23 cellular contexts compared by ENCODE assay signal in the genomic region with DNA sequence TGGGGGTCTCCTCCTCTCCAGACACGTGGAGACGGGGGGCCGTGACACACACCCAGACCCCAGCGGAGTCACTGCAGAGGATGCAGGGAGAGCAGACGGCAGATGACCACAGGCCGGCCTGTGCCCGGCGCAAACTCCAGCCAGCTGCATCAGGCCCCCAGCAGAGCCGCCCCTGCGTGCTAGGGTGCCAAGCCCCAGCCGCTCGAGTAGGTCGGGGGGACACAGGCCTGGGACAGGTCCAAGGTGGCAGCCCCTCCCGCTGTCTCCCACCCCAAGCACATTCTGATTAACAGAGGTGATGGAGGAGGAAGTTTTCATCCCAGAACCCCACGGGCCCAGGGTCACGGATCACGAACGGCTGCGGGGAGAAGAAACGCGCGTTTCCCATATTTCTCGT. TPM values are rescaled to one million over a fixed set of nuclear protein-coding genes. Genes with fewer than 3 reads are reported as not detected.
DNase-seq lines count a peak whose midpoint lies in the region; ATAC-seq and TF ChIP-seq lines count a peak whose summit lies in the region.
"Had no signal": no experiment of that assay in that cellular context is flagged by ENCODE, and none has a peak within 500 bp of the region (broad histone marks: within the 10 kb centered on the region; RNA-seq: fewer than 3 reads in every experiment).

No MANE protein-coding gene starts in this region.

- peaks cover 3% of the 10 kb centered on the region for H3K36me3 ChIP-seq in muscle layer of colon (ENCODE audit: insufficient read depth, low read length)
- H3K36me3 ChIP-seq in stomach, result peaks cover 0 to 14% (median 5%) of the 10 kb centered on the region in 4 donors
- H3K36me3 ChIP-seq: pancreas, right atrium auricular region had no signal

- H3K27ac ChIP-seq in VCaP (peak overlapping the region; percentile 51), muscle layer of colon (ENCODE audit: low read depth, low read length) (peak overlapping the region; percentile 76), stomach (peak overlapping the region in 4 of 5 donors; percentile 67 to 83 (median 73))

- H3K27me3 ChIP-seq in muscle layer of colon (ENCODE audit: control insufficient read depth in 1 of 2, insufficient read depth in 2 of 2, low read length in 2 of 2), result no peaks in the 10 kb centered on the region
- no peaks in the 10 kb centered on the region for H3K27me3 ChIP-seq in stomach
- H3K27me3 ChIP-seq: pancreas, right atrium auricular region had no signal

- intact Hi-C loops in Right ventricle myocardium superior (cut with DNase I) (no loop called here), left cardiac atrium (cut with DNase I) (loop anchor here in 1 of 2 donors (10.0 kb wide), 1 partner anchor 64 kb away; no protein-coding TSS in a partner anchor), stomach (cut with DNase I; ENCODE audit: low total_unique reads) (no loop called here)

- H3K9me3 ChIP-seq in muscle layer of colon (ENCODE audit: low read length) (no peaks in the 10 kb centered on the region), stomach (no peaks in the 10 kb centered on the region)
- H3K9me3 ChIP-seq: left ventricle myocardium inferior, pancreas, right atrium auricular region had no signal

- 79 to 89% (median 83%) methylated on average over 19 to 23 of the region's 23 CpGs for WGBS in stomach, 5 donors

- ATAC-seq in Right ventricle myocardium superior (ENCODE audit: poor library complexity) (no peak), left cardiac atrium (no peak)
- ATAC-seq: activated naive CD8-positive, alpha-beta T cell treated with anti-CD3 and anti-CD28 coated beads, Interleukin-2, amount 50 U/mL, for 24 hours; stimulated activated naive B cell treated with anti-CD40 and anti-IgM and Interleukin-4, amounts not matched to agents 10 μg/mL and 1 μg/mL and 100 μg/mL, for 72 hours had no signal

- no peak for TF ChIP-seq EP300 in stomach (IDR thresholded peaks at IDR 0.05)

- H3K4me1 ChIP-seq in muscle layer of colon (ENCODE audit: insufficient read depth, low read length) (peaks cover 80% of the 10 kb centered on the region), stomach (peaks cover 42 to 97% (median 69%) of the 10 kb centered on the region in 4 donors)

- no peak for TF ChIP-seq POLR2A in stomach (IDR thresholded peaks at IDR 0.05)

- H3K4me3 ChIP-seq in muscle layer of colon (ENCODE audit: low read depth in 1 of 2, low read length in 2 of 2), result peak overlapping the region in 1 of 2 donors; percentile 43
- no peak overlapping the region for H3K4me3 ChIP-seq in stomach
- H3K4me3 ChIP-seq: left ventricle myocardium inferior, pancreas, right atrium auricular region had no signal

- TF ChIP-seq CTCF in VCaP (conservative IDR thresholded peaks at IDR 0.05) (no peak), stomach (IDR thresholded peaks at IDR 0.05) (no peak)

- H3K9ac ChIP-seq in muscle layer of colon (ENCODE audit: low read length), result no peak overlapping the region

- DNase-seq in Right ventricle myocardium superior (peak; percentile 36), left cardiac atrium (no peak), stomach (no peak), AG20443 (ENCODE audit: low spot score) (no peak)
- DNase-seq in stimulated activated naive CD4-positive, alpha-beta T cell treated with Interleukin-2 at 50 U/mL for 16 hours (lab: John Stamatoyannopoulos, UW), result no peak
- no peak for DNase-seq in stimulated activated CD4-positive, alpha-beta T cell treated with anti-CD3 and anti-CD28 coated beads, Interleukin-4, amount 100 ng/mL, for 1 hour
- DNase-seq: activated CD4-positive, alpha-beta T cell treated with anti-CD3 and anti-CD28 coated beads for 4 hours; activated gamma-delta T cell treated with Interleukin-2 at 50 U/mL for 16 hours; activated naive CD8-positive, alpha-beta T cell treated with anti-CD3 and anti-CD28 coated beads, Interleukin-2, amount 50 U/mL, for 24 hours; activated T-cell treated with anti-CD3 and anti-CD28 coated beads, Interleukin-2, amount 50 U/mL, for 24 hours; AML-193; dermis blood vessel endothelial cell; DMS53; NCI-H2081 treated with DMSO at 0.1 percent for 48 hours; NCI-H774; OCI-M1; stimulated activated CD4-positive, alpha-beta T cell treated with anti-CD3 and anti-CD28 coated beads, Interleukin-4, amount 100 ng/mL, for 4 hours; stimulated activated naive B cell treated with anti-CD40 and anti-IgM and Interleukin-4, amounts not matched to agents 10 μg/mL and 1 μg/mL and 100 μg/mL, for 72 hours had no signal

RNA-seq across cellular contexts. Expression of gene NACC2, which starts 14.4 kb away (rescaled TPM):
- total RNA-seq in Right ventricle myocardium superior, result 30.8 TPM
- 10 to 100 TPM; 28.6 to 38.5 TPM for total RNA-seq in left cardiac atrium
- total RNA-seq in stomach, result 10 to 100 TPM in 4 of 5 donors, 1 to 10 TPM in 1; 9.5 to 69.2 (median 16.1) TPM
- polyA plus RNA-seq in stomach, result 1 to 10 TPM; 4.1 to 7.0 (median 6.6) TPM

RNA-seq across cellular contexts. Expression of gene TMEM250, which starts 38.0 kb away (rescaled TPM):
- 16.4 TPM for total RNA-seq in Right ventricle myocardium superior
- 10 to 100 TPM; 21.6 to 23.4 TPM for total RNA-seq in left cardiac atrium
- 100 to 1,000 TPM in 1 of 5 donors, 10 to 100 TPM in 4; 17.4 to 105 (median 30.3) TPM for total RNA-seq in stomach
- 10 to 100 TPM; 15.6 to 19.4 (median 16.6) TPM for polyA plus RNA-seq in stomach
